Comparison of ENCODE assay signal across 15 cellular contexts in the genomic region with DNA sequence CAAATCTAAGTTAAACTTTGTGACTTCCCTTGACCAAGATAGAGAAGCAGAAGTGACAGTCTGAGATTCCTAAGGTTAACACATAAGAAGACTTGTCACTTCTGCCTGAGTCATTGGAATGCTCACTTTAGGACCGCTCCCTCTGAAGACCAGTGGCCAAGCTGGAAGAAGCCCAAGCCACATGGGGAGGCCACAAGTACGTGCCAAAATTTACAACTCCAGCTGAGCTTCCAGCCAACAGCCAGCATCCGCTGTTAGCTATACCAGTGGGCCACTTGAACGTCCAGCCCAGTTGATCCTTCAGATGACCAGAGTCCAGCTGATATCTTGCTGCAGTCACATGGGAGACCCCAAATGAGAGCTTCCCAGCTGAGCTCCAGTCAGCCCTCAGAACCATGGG. TPM values are rescaled to one million over a fixed set of nuclear protein-coding genes. Genes with fewer than 3 reads are reported as not detected.
A peak's percentile ranks its signal among the peaks of the same experiment; 100 is the strongest.
DNase-seq lines count a peak whose midpoint lies in the region; ATAC-seq and TF ChIP-seq lines count a peak whose summit lies in the region.
"Had no signal": no experiment of that assay in that cellular context is flagged by ENCODE, and none has a peak within 500 bp of the region (broad histone marks: within the 10 kb centered on the region; RNA-seq: fewer than 3 reads in every experiment).

No MANE protein-coding gene starts in this region.

- TF ChIP-seq POLR2A in gastroesophageal sphincter (IDR thresholded peaks at IDR 0.05) = no peak
- TF ChIP-seq POLR2A in sigmoid colon (IDR thresholded peaks at IDR 0.05) = no peak

- no peak overlapping the region for H3K4me2 ChIP-seq in PC-9

- H4K20me1 ChIP-seq in PC-9 (ENCODE audit: insufficient read depth) = no peaks in the 10 kb centered on the region

- no peaks in the 10 kb centered on the region for H3K36me3 ChIP-seq in PC-9 (ENCODE audit: low read depth)
- no peaks in the 10 kb centered on the region for H3K36me3 ChIP-seq in gastroesophageal sphincter
- H3K36me3 ChIP-seq in sigmoid colon = no peaks in the 10 kb centered on the region
- H3K36me3 ChIP-seq: esophagus muscularis mucosa had no signal

- no peaks in the 10 kb centered on the region for H3F3A ChIP-seq in PC-9 (ENCODE audit: insufficient read depth, low read depth)

- POLR2A ChIA-PET in PC-9 (lab: Charles Lee; ENCODE audit: unreplicated experiment) = interaction anchor here (0.7 kb wide), 1 partner anchor 352 kb away, joined by 6 read pairs; no protein-coding TSS in a partner anchor

- H3K9me2 ChIP-seq in PC-9 (ENCODE audit: insufficient read depth) = no peaks in the 10 kb centered on the region

- 45% methylated on average over 2 of the region's 4 CpGs; no CpG with 5 or more reads in 1 of the 2 donors for WGBS in gastroesophageal sphincter (ENCODE audit: low coverage in 1 of 2), 2 donors
- 69 to 70% methylated on average over 4 of the region's 4 CpGs for WGBS in sigmoid colon, 2 donors

- DNase-seq in EL (peak; percentile 91), PC-9 (peak; percentile 43 to 60), sigmoid colon (peak; percentile 64), GM13976 (ENCODE audit: low spot score) (no peak), OCI-M2 (lab: John Stamatoyannopoulos, UW; ENCODE audit: unreplicated experiment) (no peak), NCI-H146 (lab: John Stamatoyannopoulos, UW) (no peak), NCI-H2081 treated with DMSO at 0.1 percent for 48 hours (lab: John Stamatoyannopoulos, UW) (no peak)
- DNase-seq: GF-D8; stimulated activated CD4-positive, alpha-beta T cell treated with anti-CD3 and anti-CD28 coated beads, Interleukin-4, amount 100 ng/mL, for 24 hours; stimulated activated naive B cell treated with anti-CD40 and anti-IgM and Interleukin-4, amounts not matched to agents 10 μg/mL and 1 μg/mL and 100 μg/mL, for 72 hours had no signal

- in situ Hi-C loops in GM13976 (cut with MboI; ENCODE audit: low sequenced_read_pairs, unreplicated experiment) = no loop called here

- no peak overlapping the region for H3K27ac ChIP-seq in PC-9
- H3K27ac ChIP-seq in gastroesophageal sphincter = no peak overlapping the region
- H3K27ac ChIP-seq in sigmoid colon = no peak overlapping the region
- H3K27ac ChIP-seq: esophagus muscularis mucosa had no signal

- H3K4me3 ChIP-seq in PC-9 = no peak overlapping the region
- H3K4me3 ChIP-seq in gastroesophageal sphincter = no peak overlapping the region
- no peak overlapping the region for H3K4me3 ChIP-seq in sigmoid colon
- H3K4me3 ChIP-seq: esophagus muscularis mucosa had no signal

- H3K4me1 ChIP-seq in PC-9 (replicated peaks; ENCODE audit: insufficient read depth) (no peaks in the 10 kb centered on the region), gastroesophageal sphincter (peaks cover 0 to 3% (median 0%) of the 10 kb centered on the region in 3 donors), sigmoid colon (peaks cover 0 to 4% (median 0%) of the 10 kb centered on the region in 4 donors)
- H3K4me1 ChIP-seq: esophagus muscularis mucosa had no signal

- CTCF ChIA-PET in PC-9 (lab: Charles Lee) = no interaction called here

- no peak for TF ChIP-seq EP300 in gastroesophageal sphincter (IDR thresholded peaks at IDR 0.05)
- no peak for TF ChIP-seq EP300 in sigmoid colon (IDR thresholded peaks at IDR 0.05)

- H3K9me3 ChIP-seq in PC-9 (ENCODE audit: insufficient read depth, low read depth) (no peaks in the 10 kb centered on the region), gastroesophageal sphincter (no peaks in the 10 kb centered on the region), sigmoid colon (no peaks in the 10 kb centered on the region)
- H3K9me3 ChIP-seq: esophagus muscularis mucosa had no signal

- H3K79me2 ChIP-seq in PC-9 (ENCODE audit: low read depth) = no peaks in the 10 kb centered on the region

- no TSS peak for BruUV-seq in PC-9 (replicated peaks; lab: Mats Ljungman, UMichigan)

- ATAC-seq in gastroesophageal sphincter = peak; percentile 66
- ATAC-seq: activated naive CD4-positive, alpha-beta T cell treated with anti-CD3 and anti-CD28 coated beads, Interleukin-2, amount 50 U/mL, for 72 hours; stimulated activated naive B cell treated with anti-CD40 and anti-IgM and Interleukin-4, amounts not matched to agents 10 μg/mL and 1 μg/mL and 100 μg/mL, for 72 hours; WTC11 had no signal

- H2AFZ ChIP-seq in PC-9 = no peak overlapping the region

- H3K27me3 ChIP-seq in PC-9 (ENCODE audit: insufficient read depth, low read depth) (no peaks in the 10 kb centered on the region), gastroesophageal sphincter (no peaks in the 10 kb centered on the region), sigmoid colon (no peaks in the 10 kb centered on the region)
- H3K27me3 ChIP-seq: esophagus muscularis mucosa had no signal

- no peak for TF ChIP-seq CTCF in PC-9 (conservative IDR thresholded peaks at IDR 0.05)
- TF ChIP-seq CTCF in gastroesophageal sphincter (IDR thresholded peaks at IDR 0.05) = no peak
- TF ChIP-seq CTCF in sigmoid colon (IDR thresholded peaks at IDR 0.05) = no peak
- no peak for TF ChIP-seq CTCF in GM13976 (IDR thresholded peaks at IDR 0.05; ENCODE audit: borderline replicate concordance, control extremely low read depth, extremely low read depth, insufficient read depth, missing control alignments)

- intact Hi-C loops in PC-9 (cut with micrococcal nuclease; ENCODE audit: unreplicated experiment) (no loop called here), sigmoid colon (cut with DNase I) (no loop called here)

RNA-seq across cellular contexts. Expression of a gene that starts 18.1 kb away (rescaled TPM):
- total RNA-seq in PC-9 (2021) (36.1 and 48.3 TPM in 2 replicates), gastroesophageal sphincter (100 to 1,000 TPM in 2 of 4 donors, 10 to 100 TPM in 2; 52.8 to 116 (median 98.9) TPM), sigmoid colon (10 to 100 TPM; 44.6 to 79.8 (median 53.2) TPM)
- 10 to 100 TPM in 1 of 3 donors, 1 to 10 TPM in 2; 3.0 to 28.8 (median 8.3) TPM for polyA plus RNA-seq in sigmoid colon
- total RNA-seq: activated naive CD4-positive, alpha-beta T cell treated with anti-CD3 and anti-CD28 coated beads, Interleukin-2, amount 50 U/mL, for 72 hours had no signal
- polyA plus RNA-seq: CD14-positive monocyte had no signal

RNA-seq across cellular contexts. Expression of a gene that starts 20.4 kb away (rescaled TPM):
- total RNA-seq in PC-9 (2021) = not detected in 2 replicates
- 1 to 10 TPM in 1 of 4 donors, under 1 TPM in 1, not detected in 2; 0.62 to 4.7 TPM for total RNA-seq in gastroesophageal sphincter
- not detected for total RNA-seq in sigmoid colon
- polyA plus RNA-seq in sigmoid colon = 10 to 100 TPM in 1 of 3 donors, not detected in 2; 78.7 TPM
- total RNA-seq: activated naive CD4-positive, alpha-beta T cell treated with anti-CD3 and anti-CD28 coated beads, Interleukin-2, amount 50 U/mL, for 72 hours; esophagus muscularis mucosa; WTC11 had no signal
- polyA plus RNA-seq: CD14-positive monocyte had no signal

RNA-seq across cellular contexts. Expression of a gene that starts 42.2 kb away (rescaled TPM):
- total RNA-seq in PC-9 (2021) = not detected in 2 replicates
- total RNA-seq in gastroesophageal sphincter = not detected
- total RNA-seq in sigmoid colon = not detected
- 10 to 100 TPM in 1 of 3 donors, 1 to 10 TPM in 1, not detected in 1; 1.2 to 14.4 TPM for polyA plus RNA-seq in sigmoid colon
- total RNA-seq: activated naive CD4-positive, alpha-beta T cell treated with anti-CD3 and anti-CD28 coated beads, Interleukin-2, amount 50 U/mL, for 72 hours; esophagus muscularis mucosa; WTC11 had no signal
- polyA plus RNA-seq: CD14-positive monocyte had no signal

Comparison
In these comparisons a context has a peak if more than half of its experiments do, and no peak if none do; other contexts are left out.
1. DNase-seq: peak in EL (single experiment), PC-9 (2 of 2) and sigmoid colon (single experiment); none in GM13976 (single experiment), OCI-M2 (single experiment), NCI-H146 (single experiment) and NCI-H2081 treated with DMSO at 0.1 percent for 48 hours (single experiment).